ENCODE assay signal across 27 cellular contexts in genomic region chr6:164014716-164015484, GRCh38.
A peak's percentile ranks its signal among the peaks of the same experiment; 100 is the strongest.
DNase-seq lines count a peak whose midpoint lies in the region; ATAC-seq and TF ChIP-seq lines count a peak whose summit lies in the region.
"Had no signal": no experiment of that assay in that cellular context is flagged by ENCODE, and none has a peak within 500 bp of the region (broad histone marks: within the 10 kb centered on the region; RNA-seq: fewer than 3 reads in every experiment).

No MANE protein-coding gene starts in this region.

- no peaks in the 10 kb centered on the region for H3K4me1 ChIP-seq in upper lobe of right lung
- H3K4me1 ChIP-seq: HAP-1, lower lobe of right lung, testis had no signal

- POLR2A ChIA-PET in WTC11 (lab: Charles Lee) = no interaction called here
- POLR2A ChIA-PET in T-cell (lab: Charles Lee) = no interaction called here
- POLR2A ChIA-PET in naive thymus-derived CD8-positive, alpha-beta T cell (lab: Charles Lee) = no interaction called here

- intact Hi-C loops in upper lobe of right lung (cut with DNase I) = no loop called here

- peaks cover 8% of the 10 kb centered on the region; the same call in 1 of the 2 replicates for H3K9me3 Mint-ChIP-seq in WTC11
- H3K9me3 Mint-ChIP-seq in T-cell = peaks cover 0 to 9% (median 0%) of the 10 kb centered on the region in 3 donors
- no peaks in the 10 kb centered on the region for H3K9me3 Mint-ChIP-seq in naive thymus-derived CD8-positive, alpha-beta T cell
- H3K9me3 Mint-ChIP-seq: activated naive CD4-positive, alpha-beta T cell treated with anti-CD3 and anti-CD28 coated beads, Interleukin-2, amount 50 U/mL, for 24 hours had no signal

- H3K36me3 Mint-ChIP-seq in WTC11 (no peaks in the 10 kb centered on the region), T-cell (no peaks in the 10 kb centered on the region)
- no peaks in the 10 kb centered on the region for H3K36me3 Mint-ChIP-seq in naive thymus-derived CD8-positive, alpha-beta T cell
- H3K36me3 Mint-ChIP-seq: activated naive CD4-positive, alpha-beta T cell treated with anti-CD3 and anti-CD28 coated beads, Interleukin-2, amount 50 U/mL, for 24 hours; stimulated activated naive B cell treated with anti-CD40 and anti-IgM and Interleukin-4, amounts not matched to agents 10 μg/mL and 1 μg/mL and 100 μg/mL, for 72 hours had no signal

- H3K27me3 Mint-ChIP-seq in WTC11 (ENCODE audit: low read depth) = no peaks in the 10 kb centered on the region
- H3K27me3 Mint-ChIP-seq in T-cell = peaks cover 1 to 7% of the 10 kb centered on the region in 2 donors
- peaks cover 0 to 17% (median 3%) of the 10 kb centered on the region in 5 donors for H3K27me3 Mint-ChIP-seq in naive thymus-derived CD8-positive, alpha-beta T cell
- H3K27me3 Mint-ChIP-seq: stimulated activated naive B cell treated with anti-CD40 and anti-IgM and Interleukin-4, amounts not matched to agents 10 μg/mL and 1 μg/mL and 100 μg/mL, for 72 hours had no signal

- ATAC-seq in WTC11 (peak; percentile 48; the same call in 1 of the 2 replicates), GM21576 (IDR thresholded peaks at IDR 0.05; ENCODE audit: unreplicated experiment) (no peak), T-cell (replicated peaks in 1 of 4) (no peak), upper lobe of right lung (no peak)
- ATAC-seq in naive thymus-derived CD8-positive, alpha-beta T cell = no peak
- ATAC-seq: K562; mucosa of descending colon; stimulated activated naive B cell treated with anti-CD40 and anti-IgM and Interleukin-4, amounts not matched to agents 10 μg/mL and 1 μg/mL and 100 μg/mL, for 72 hours had no signal

- no peak overlapping the region for H3K27ac ChIP-seq in upper lobe of right lung
- H3K27ac ChIP-seq: C4-2B, epithelial cell of prostate, hepatocyte, lower lobe of right lung, testis had no signal

- no peaks in the 10 kb centered on the region for H3K36me3 ChIP-seq in upper lobe of right lung
- H3K36me3 ChIP-seq: HAP-1, lower lobe of right lung, MG63 had no signal

- no peak overlapping the region for H3K4me3 Mint-ChIP-seq in WTC11
- H3K4me3 Mint-ChIP-seq in T-cell = no peak overlapping the region
- H3K4me3 Mint-ChIP-seq in naive thymus-derived CD8-positive, alpha-beta T cell = no peak overlapping the region
- H3K4me3 Mint-ChIP-seq: activated naive CD4-positive, alpha-beta T cell treated with anti-CD3 and anti-CD28 coated beads, Interleukin-2, amount 50 U/mL, for 24 hours; stimulated activated naive B cell treated with anti-CD40 and anti-IgM and Interleukin-4, amounts not matched to agents 10 μg/mL and 1 μg/mL and 100 μg/mL, for 72 hours had no signal

- H3K4me3 ChIP-seq in upper lobe of right lung = no peak overlapping the region
- H3K4me3 ChIP-seq: HAP-1, hepatocyte, K562, lower lobe of right lung, MG63, mucosa of descending colon, smooth muscle cell, testis had no signal

- no peaks in the 10 kb centered on the region for H3K9me3 ChIP-seq in upper lobe of right lung
- H3K9me3 ChIP-seq: HAP-1, lower lobe of right lung, MG63, testis had no signal

- H3K27ac Mint-ChIP-seq in WTC11 = no peak overlapping the region
- no peak overlapping the region for H3K27ac Mint-ChIP-seq in T-cell
- H3K27ac Mint-ChIP-seq in naive thymus-derived CD8-positive, alpha-beta T cell = no peak overlapping the region
- H3K27ac Mint-ChIP-seq: activated naive CD4-positive, alpha-beta T cell treated with anti-CD3 and anti-CD28 coated beads, Interleukin-2, amount 50 U/mL, for 24 hours; stimulated activated naive B cell treated with anti-CD40 and anti-IgM and Interleukin-4, amounts not matched to agents 10 μg/mL and 1 μg/mL and 100 μg/mL, for 72 hours had no signal

- no peaks in the 10 kb centered on the region for H3K27me3 ChIP-seq in upper lobe of right lung
- H3K27me3 ChIP-seq: hepatocyte, MG63, testis had no signal

- peak; percentile 24 for DNase-seq in ELF-1 (ENCODE audit: low read depth, low spot score)
- DNase-seq in NCI-H146 (lab: John Stamatoyannopoulos, UW) = peak; percentile 90
- no peak for DNase-seq in WTC11 (ENCODE audit: low spot score)
- DNase-seq in iPS-NIHi11 (ENCODE audit: low spot score) = peak; percentile 39
- DNase-seq in T-cell = no peak
- no peak for DNase-seq in upper lobe of right lung
- no peak for DNase-seq in naive thymus-derived CD8-positive, alpha-beta T cell
- DNase-seq: activated CD4-positive, alpha-beta T cell treated with anti-CD3 and anti-CD28 coated beads for 4 hours; central memory CD4-positive, alpha-beta T cell; lower lobe of right lung; MG63; mucosa of descending colon; NCI-H187 treated with DMSO at 0.1 percent for 48 hours; NCI-H524 treated with DMSO at 0.1 percent for 48 hours; OCI-M1; SHP77; stimulated activated CD4-positive, alpha-beta T cell treated with anti-CD3 and anti-CD28 coated beads, Interleukin-2, amount 100 ng/mL, for 48 hours; stimulated activated naive B cell treated with anti-CD40 and anti-IgM and Interleukin-4, amounts not matched to agents 10 μg/mL and 1 μg/mL and 100 μg/mL, for 72 hours; testis had no signal

- no peak for TF ChIP-seq CTCF in WTC11 (IDR thresholded peaks at IDR 0.05)
- no peak for TF ChIP-seq CTCF in upper lobe of right lung (IDR thresholded peaks at IDR 0.05)

- CTCF ChIA-PET in WTC11 (lab: Charles Lee) = interaction anchor here (1.4 kb wide), 1 partner anchor 16 kb away, joined by 3 read pairs; no protein-coding TSS in a partner anchor
- CTCF ChIA-PET in T-cell (lab: Charles Lee) = no interaction called here

- peaks cover 13% of the 10 kb centered on the region for H3K4me1 Mint-ChIP-seq in WTC11
- H3K4me1 Mint-ChIP-seq in T-cell = no peaks in the 10 kb centered on the region
- H3K4me1 Mint-ChIP-seq in naive thymus-derived CD8-positive, alpha-beta T cell = no peaks in the 10 kb centered on the region
- H3K4me1 Mint-ChIP-seq: activated naive CD4-positive, alpha-beta T cell treated with anti-CD3 and anti-CD28 coated beads, Interleukin-2, amount 50 U/mL, for 24 hours; stimulated activated naive B cell treated with anti-CD40 and anti-IgM and Interleukin-4, amounts not matched to agents 10 μg/mL and 1 μg/mL and 100 μg/mL, for 72 hours had no signal

TF ChIP-seq in WTC11, 78 proteins besides CTCF, POLR2A, EP300 and RAD21 (continues in another document):
- TF ChIP-seq SMAD4 (CRISPR knock-in tag; IDR thresholded peaks at IDR 0.05) (no peak), GABPB1 (CRISPR knock-in tag; IDR thresholded peaks at IDR 0.05) (no peak), ZNF281 (CRISPR knock-in tag; IDR thresholded peaks at IDR 0.05) (no peak), ZBTB21 (CRISPR knock-in tag; IDR thresholded peaks at IDR 0.05; ENCODE audit: borderline replicate concordance) (no peak), FOXP1 (CRISPR knock-in tag; IDR thresholded peaks at IDR 0.05; ENCODE audit: borderline replicate concordance) (no peak), ZNF416 (CRISPR knock-in tag; IDR thresholded peaks at IDR 0.05) (no peak), SP1 (CRISPR knock-in tag; conservative IDR thresholded peaks at IDR 0.05) (no peak), ZNF263 (CRISPR knock-in tag; IDR thresholded peaks at IDR 0.05; ENCODE audit: low read depth) (no peak), TEAD1 (CRISPR knock-in tag; IDR thresholded peaks at IDR 0.05) (no peak), JAZF1 (CRISPR knock-in tag; IDR thresholded peaks at IDR 0.05) (no peak), AR (CRISPR knock-in tag; IDR thresholded peaks at IDR 0.05) (no peak)
- TF ChIP-seq, protein P1, sequence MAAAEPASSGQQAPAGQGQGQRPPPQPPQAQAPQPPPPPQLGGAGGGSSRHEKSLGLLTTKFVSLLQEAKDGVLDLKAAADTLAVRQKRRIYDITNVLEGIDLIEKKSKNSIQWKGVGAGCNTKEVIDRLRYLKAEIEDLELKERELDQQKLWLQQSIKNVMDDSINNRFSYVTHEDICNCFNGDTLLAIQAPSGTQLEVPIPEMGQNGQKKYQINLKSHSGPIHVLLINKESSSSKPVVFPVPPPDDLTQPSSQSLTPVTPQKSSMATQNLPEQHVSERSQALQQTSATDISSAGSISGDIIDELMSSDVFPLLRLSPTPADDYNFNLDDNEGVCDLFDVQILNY (CRISPR knock-in tag; IDR thresholded peaks at IDR 0.05) = no peak

Comparison
In these comparisons a context has a peak if more than half of its experiments do, and no peak if none do; other contexts are left out.
1. DNase-seq: peak in ELF-1 (single experiment), NCI-H146 (single experiment) and iPS-NIHi11 (single experiment); none in WTC11 (single experiment), T-cell (0 of 34), upper lobe of right lung (single experiment) and naive thymus-derived CD8-positive, alpha-beta T cell (0 of 10).